In the genomic region with DNA sequence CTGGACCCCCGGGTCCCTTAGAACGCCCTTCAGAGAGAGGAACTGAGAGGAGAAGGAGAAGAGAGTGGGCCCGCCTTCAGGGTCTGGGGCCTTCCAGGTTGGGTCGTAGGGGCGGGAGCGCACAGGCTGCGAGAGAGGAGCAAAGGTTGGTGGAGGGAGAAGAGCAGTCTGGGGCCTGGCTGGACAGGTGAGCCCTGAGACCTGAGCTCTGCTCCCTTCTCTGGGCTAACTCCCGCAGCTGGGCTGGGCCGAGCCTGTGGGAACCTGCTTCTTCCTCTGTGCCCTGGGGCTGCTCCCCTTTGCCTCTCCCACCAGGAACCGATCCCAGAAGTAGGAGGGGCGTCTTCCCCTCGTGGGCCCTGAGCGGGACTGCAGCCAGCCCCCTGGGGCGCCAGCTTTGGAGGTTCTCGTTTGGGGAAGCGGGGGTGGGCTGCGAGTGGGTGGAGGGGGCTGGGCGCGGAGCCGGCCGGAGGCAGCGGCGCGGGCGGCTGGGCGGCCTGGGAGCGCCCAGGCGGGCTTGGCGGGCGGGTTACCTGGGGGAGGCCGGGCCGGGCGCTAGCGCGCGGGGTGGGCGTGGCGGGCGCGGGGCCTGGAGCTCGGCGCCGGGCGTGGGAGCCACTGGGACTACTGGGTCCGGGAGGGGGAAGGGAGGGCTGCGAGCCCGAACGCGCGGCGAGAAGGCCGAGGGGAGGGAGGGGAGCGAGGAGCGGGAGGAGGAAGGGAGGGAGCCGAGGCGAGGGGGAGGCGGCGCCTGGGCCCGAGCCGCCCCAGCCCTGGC, we compare ENCODE assay signal across 7 cellular contexts. TPM values are rescaled to one million over a fixed set of nuclear protein-coding genes. Genes with fewer than 3 reads are reported as not detected.
A peak's percentile ranks its signal among the peaks of the same experiment; 100 is the strongest.
DNase-seq lines count a peak whose midpoint lies in the region; ATAC-seq and TF ChIP-seq lines count a peak whose summit lies in the region.

A gene (plus strand): TSS at position 777 of the 778 bp plus-strand sequence. CDS start 4,211 bp downstream, outside the sequence.

- H3K27me3 ChIP-seq in dorsolateral prefrontal cortex (no peaks in the 10 kb centered on the region), left lung (peaks cover 0 to 50% of the 10 kb centered on the region in 2 donors)

- POLR2A ChIA-PET in activated CD4-positive, alpha-beta T cell treated with anti-CD3 and anti-CD28 coated beads, Interleukin-2, amount 10 ng/mL, durations not matched to agents 7 days and 5 days (lab: Charles Lee): interaction anchor here (0.6 kb wide), 1 partner anchor 101 kb away, joined by 5 read pairs; no protein-coding TSS in a partner anchor

- H3K27ac ChIP-seq in dorsolateral prefrontal cortex: peak within 1 kb of the TSS; percentile 85 to 99 (median 96)
- peak within 1 kb of the TSS; percentile 71 to 77 for H3K27ac ChIP-seq in left lung

- H3K9me3 Mint-ChIP-seq in activated CD4-positive, alpha-beta T cell treated with anti-CD3 and anti-CD28 coated beads, Interleukin-2, amount 10 ng/mL, durations not matched to agents 7 days and 5 days: no peaks in the 10 kb centered on the region

- peak within 1 kb of the TSS; percentile 52 to 90 (median 79) for H3K4me3 ChIP-seq in dorsolateral prefrontal cortex
- peak within 1 kb of the TSS; percentile 60 for H3K4me3 ChIP-seq in left lung

- ATAC-seq in GM18511 (IDR thresholded peaks at IDR 0.05; ENCODE audit: unreplicated experiment): peak; percentile 31
- peak; percentile 55 for ATAC-seq in left lung
- ATAC-seq in HG03469 (IDR thresholded peaks at IDR 0.05; ENCODE audit: unreplicated experiment): no peak

- H3K9me3 ChIP-seq in left lung: no peaks in the 10 kb centered on the region

- peaks cover 20% of the 10 kb centered on the region for H3K27me3 Mint-ChIP-seq in activated CD4-positive, alpha-beta T cell treated with anti-CD3 and anti-CD28 coated beads, Interleukin-2, amount 10 ng/mL, durations not matched to agents 7 days and 5 days

- H3K36me3 ChIP-seq in left lung: peaks cover 0 to 3% of the 10 kb centered on the region in 2 donors

- H3K4me1 Mint-ChIP-seq in activated CD4-positive, alpha-beta T cell treated with anti-CD3 and anti-CD28 coated beads, Interleukin-2, amount 10 ng/mL, durations not matched to agents 7 days and 5 days: peaks cover 31% of the 10 kb centered on the region

- peak within 1 kb of the TSS; percentile 71 for H3K4me3 Mint-ChIP-seq in activated CD4-positive, alpha-beta T cell treated with anti-CD3 and anti-CD28 coated beads, Interleukin-2, amount 10 ng/mL, durations not matched to agents 7 days and 5 days

- intact Hi-C loops in dorsolateral prefrontal cortex (cut with DNase I) (loop anchor here (2.0 to 5.0 kb wide), 2 partner anchors 31 to 142 kb away; a partner anchor contains a TSS), left lung (cut with DNase I) (no loop called here)

- H3K4me1 ChIP-seq in left lung: peaks cover 29 to 36% of the 10 kb centered on the region in 2 donors

- no peak within 1 kb of the TSS for H3K27ac Mint-ChIP-seq in activated CD4-positive, alpha-beta T cell treated with anti-CD3 and anti-CD28 coated beads, Interleukin-2, amount 10 ng/mL, durations not matched to agents 7 days and 5 days

- no peaks in the 10 kb centered on the region for H3K36me3 Mint-ChIP-seq in activated CD4-positive, alpha-beta T cell treated with anti-CD3 and anti-CD28 coated beads, Interleukin-2, amount 10 ng/mL, durations not matched to agents 7 days and 5 days (ENCODE audit: low read depth)

- peak; percentile 64 for DNase-seq in NCI-H2029 (lab: John Stamatoyannopoulos, UW)
- DNase-seq in activated CD4-positive, alpha-beta T cell treated with anti-CD3 and anti-CD28 coated beads, Interleukin-2, amount 10 ng/mL, durations not matched to agents 7 days and 5 days: peak; percentile 47
- peak; percentile 68 to 90 (median 78) for DNase-seq in dorsolateral prefrontal cortex
- DNase-seq in left lung: peak; percentile 75 to 90
- DNase-seq in stimulated activated CD4-positive, alpha-beta T cell treated with anti-CD3 and anti-CD28 coated beads, Interleukin-2, amount 100 ng/mL, for 4 hours (ENCODE audit: low read depth): peak; percentile 36

- CTCF ChIA-PET in activated CD4-positive, alpha-beta T cell treated with anti-CD3 and anti-CD28 coated beads, Interleukin-2, amount 10 ng/mL, durations not matched to agents 7 days and 5 days (lab: Charles Lee): interaction anchor here (0.7 to 2.2 kb wide), 7 partner anchors 12 to 161 kb away, joined by 3 to 7 read pairs (median 3); no protein-coding TSS in a partner anchor

- TF ChIP-seq CTCF in dorsolateral prefrontal cortex (IDR thresholded peaks at IDR 0.05 in 54 of 56, conservative IDR thresholded peaks at IDR 0.05 in 2 of 56; ENCODE audit: low read depth in 1 of 56, partially characterized antibody in 56 of 56): peak in 1 of 56 donors; percentile 19
- no peak for TF ChIP-seq CTCF in left lung (IDR thresholded peaks at IDR 0.05)

RNA-seq across cellular contexts. Expression of the gene that starts here (rescaled TPM):
- 1 to 10 TPM; 4.5 to 5.6 TPM for total RNA-seq in activated CD4-positive, alpha-beta T cell treated with anti-CD3 and anti-CD28 coated beads, Interleukin-2, amount 10 ng/mL, durations not matched to agents 7 days and 5 days
- total RNA-seq in dorsolateral prefrontal cortex (100 to 1,000 TPM; 100 to 498 (median 195) TPM), left lung (100 to 1,000 TPM in 1 of 2 donors, 10 to 100 TPM in 1; 77.9 to 148 TPM)

Comparison
In these comparisons a context has a peak if more than half of its experiments do, and no peak if none do; other contexts are left out.
1. RNA of the gene that starts here (total RNA-seq): 100 to 498 TPM in dorsolateral prefrontal cortex and 77.9 to 148 TPM in left lung; 4.5 to 5.6 TPM in activated CD4-positive, alpha-beta T cell treated with anti-CD3 and anti-CD28 coated beads, Interleukin-2, amount 10 ng/mL, durations not matched to agents 7 days and 5 days; every median in the first group is over 10 times any median in the second.
2. intact Hi-C loops: an anchor here in dorsolateral prefrontal cortex (2.0 to 5.0 kb wide); none called in left lung.
3. Peak in every context shown above with its lines, with median percentiles within 50 percentile points of each other: DNase-seq.